In the genomic region with DNA sequence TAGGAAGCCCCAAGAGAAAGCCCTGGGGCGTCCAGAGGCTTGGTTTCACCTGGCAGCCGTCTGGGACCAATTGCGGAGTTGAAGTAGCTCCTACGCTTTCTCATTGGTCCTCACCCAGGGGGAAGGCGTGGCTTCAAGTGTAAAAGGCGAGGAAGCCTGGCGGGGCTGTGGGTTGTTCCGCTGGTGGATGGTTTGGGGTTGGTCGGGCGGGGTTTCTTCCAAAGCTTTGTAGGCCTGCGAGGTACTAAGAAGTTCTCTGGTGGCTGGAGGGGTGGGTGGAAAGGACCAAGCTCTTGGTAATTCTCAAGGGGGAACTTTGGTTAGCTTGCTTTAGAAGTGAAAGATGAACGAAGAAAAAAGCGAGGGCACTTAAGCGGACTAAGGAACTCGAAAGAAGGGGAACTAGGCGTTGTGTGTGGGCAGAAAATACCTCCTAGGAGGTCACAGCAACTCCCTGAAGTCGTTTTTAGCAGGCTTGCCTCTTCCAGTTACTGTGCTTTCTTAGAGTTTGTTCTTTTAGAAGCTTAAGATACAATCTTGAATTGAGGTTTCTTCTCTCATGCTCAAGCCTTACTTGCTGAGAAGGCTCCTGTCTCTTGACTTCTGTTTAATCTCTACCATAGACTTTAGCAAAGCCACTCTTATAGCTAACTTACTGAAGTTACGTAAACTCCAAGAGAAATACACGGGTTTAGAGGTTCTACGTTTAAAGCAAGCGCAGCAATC, we compare ENCODE assay signal across 9 cellular contexts. TPM values are rescaled to one million over a fixed set of nuclear protein-coding genes. Genes with fewer than 3 reads are reported as not detected.
DNase-seq lines count a peak whose midpoint lies in the region; ATAC-seq, FAIRE-seq and TF ChIP-seq lines count a peak whose summit lies in the region.
"Had no signal": no experiment of that assay in that cellular context is flagged by ENCODE, and none has a peak within 500 bp of the region (broad histone marks: within the 10 kb centered on the region; RNA-seq: fewer than 3 reads in every experiment).

No MANE protein-coding gene starts in this region.

- H3K79me1 ChIP-seq in trophoblast cell (ENCODE audit: low read length), result peaks cover 7% of the 10 kb centered on the region

- no peak for TF ChIP-seq RAD21 in K562 (CRISPR knock-in tag; conservative IDR thresholded peaks at IDR 0.05 in 1 of 2, IDR thresholded peaks at IDR 0.05 in 1 of 2)

- no peaks in the 10 kb centered on the region for H4K20me1 ChIP-seq in K562 (replicated peaks; ENCODE audit: control insufficient read depth, insufficient read depth, low read length)

- TF ChIP-seq CTCF in K562 (IDR thresholded peaks at IDR 0.05 in 2 of 3, conservative IDR thresholded peaks at IDR 0.05 in 1 of 3; ENCODE audit: insufficient read depth in 2 of 3, low read depth in 1 of 3, low read length in 3 of 3), result no peak

- no peak overlapping the region for H3K14ac ChIP-seq in trophoblast cell (ENCODE audit: low read length)

- no peak overlapping the region for H3K4ac ChIP-seq in trophoblast cell (ENCODE audit: low read depth, low read length)

- no peaks in the 10 kb centered on the region for H3K4me1 ChIP-seq in K562 (replicated peaks in 1 of 2; ENCODE audit: control insufficient read depth in 2 of 2, insufficient read depth in 2 of 2, low read length in 2 of 2)
- peaks cover 15 to 18% of the 10 kb centered on the region in 2 experiments for H3K4me1 ChIP-seq in trophoblast cell (ENCODE audit: control insufficient read depth in 1 of 2, insufficient read depth in 2 of 2, low read length in 2 of 2)
- no peaks in the 10 kb centered on the region for H3K4me1 ChIP-seq in aorta (ENCODE audit: control insufficient read depth in 1 of 2, insufficient read depth in 2 of 2, low read length in 2 of 2)

- intact Hi-C loops in K562 (cut with micrococcal nuclease) (no loop called here), aorta (cut with DNase I) (no loop called here)

- peak overlapping the region; percentile 50 for H2BK12ac ChIP-seq in trophoblast cell (ENCODE audit: low read length)

- peak overlapping the region; percentile 66 for H2AFZ ChIP-seq in K562 (ENCODE audit: low read depth, low read length)
- H2AFZ ChIP-seq in trophoblast cell (ENCODE audit: insufficient read depth, low read length, poor library complexity), result no peak overlapping the region

- H3K27ac ChIP-seq in K562 (ENCODE audit: extremely low read depth, low read depth, low read length) (no peak overlapping the region), trophoblast cell (ENCODE audit: low read depth, low read length) (no peak overlapping the region), aorta (ENCODE audit: low read depth in 1 of 2, low read length in 2 of 2) (no peak overlapping the region)
- H3K27ac ChIP-seq: SK-N-MC had no signal

- no peak for FAIRE-seq in K562 (lab: Jason Lieb, UNC)

- CTCF ChIA-PET in K562 (lab: Yijun Ruan, JAX; ENCODE audit: low intra/inter-chr PET ratio), result no interaction called here

- no peak overlapping the region for H3K18ac ChIP-seq in trophoblast cell (ENCODE audit: low read length)

- no TSS peak for BruUV-seq in K562 (replicated peaks; lab: Mats Ljungman, UMichigan)

- TF ChIP-seq POLR2A in GM18951 (IDR thresholded peaks at IDR 0.05; ENCODE audit: extremely low read depth, insufficient read depth, insufficient read length) (peak; percentile 65), K562 (conservative IDR thresholded peaks at IDR 0.05) (no peak)

- H3K9me3 ChIP-seq in K562 (replicated peaks; ENCODE audit: control insufficient read depth, insufficient read depth, low read depth, low read length) (no peaks in the 10 kb centered on the region), trophoblast cell (ENCODE audit: insufficient read depth, low read depth, low read length) (no peaks in the 10 kb centered on the region), aorta (ENCODE audit: control insufficient read depth, low read length) (no peaks in the 10 kb centered on the region)

- POLR2A ChIA-PET in K562 (lab: Yijun Ruan, JAX), result no interaction called here

- H3K9ac ChIP-seq in K562 (ENCODE audit: insufficient read depth in 1 of 2, low read depth in 2 of 2, low read length in 2 of 2), result no peak overlapping the region
- no peak overlapping the region for H3K9ac ChIP-seq in trophoblast cell (ENCODE audit: low read length)

- H3K36me3 ChIP-seq in K562 (ENCODE audit: control insufficient read depth, insufficient read depth, low read length) (no peaks in the 10 kb centered on the region), trophoblast cell (ENCODE audit: control insufficient read depth in 1 of 2, insufficient read depth in 2 of 2, low read length in 2 of 2) (no peaks in the 10 kb centered on the region), aorta (ENCODE audit: control insufficient read depth in 1 of 2, insufficient read depth in 2 of 2, low read length in 1 of 2) (no peaks in the 10 kb centered on the region)

- peak overlapping the region; percentile 14 for H2BK120ac ChIP-seq in trophoblast cell (ENCODE audit: insufficient read depth, low read length, poor library complexity)

- in situ Hi-C loops in GM18951 (cut with MboI; ENCODE audit: low sequenced_read_pairs, unreplicated experiment) (no loop called here), K562 (cut with MboI) (no loop called here)

- H4K12ac ChIP-seq in trophoblast cell (ENCODE audit: low read depth, low read length), result no peak overlapping the region

- ATAC-seq in HG03097 (IDR thresholded peaks at IDR 0.05; ENCODE audit: low FRiP score, unreplicated experiment) (peak; percentile 91), K562 (peak; percentile 95), aorta (ENCODE audit: low FRiP score) (no peak)

- peaks cover 13 to 39% of the 10 kb centered on the region in 2 experiments; a peak in 4 of 5 replicates for H3K27me3 ChIP-seq in K562 (ENCODE audit: control insufficient read depth in 2 of 2, insufficient read depth in 2 of 2, low read length in 2 of 2)
- H3K27me3 ChIP-seq in trophoblast cell (ENCODE audit: insufficient read depth, low read length), result no peaks in the 10 kb centered on the region
- H3K27me3 ChIP-seq in aorta (ENCODE audit: control insufficient read depth in 1 of 2, insufficient read depth in 2 of 2, low read length in 1 of 2), result peaks cover 0 to 2% of the 10 kb centered on the region in 2 donors

- no peak overlapping the region for H4K91ac ChIP-seq in trophoblast cell (ENCODE audit: low read depth, low read length)

- H2BK5ac ChIP-seq in trophoblast cell (ENCODE audit: low read depth, low read length, poor library complexity), result peak overlapping the region; percentile 43

- no peak overlapping the region for H2AK5ac ChIP-seq in trophoblast cell (ENCODE audit: low read length)

- no peak for TF ChIP-seq EP300 in K562 (IDR thresholded peaks at IDR 0.05; ENCODE audit: low read length)

- whole genome bisulfite sequencing in K562 (ENCODE audit: insufficient coverage, low coverage, missing lambda C conversion rate), result 3% methylated on average over 20 of the region's 21 CpGs
- no CpG with 5 or more reads among the region's 21 CpGs for WGBS in trophoblast cell (ENCODE audit: extremely low coverage, insufficient coverage, insufficient read length)
- WGBS in aorta, 2 donors, result 61 to 75% methylated on average over 21 of the region's 21 CpGs

- no peak overlapping the region for H4K8ac ChIP-seq in trophoblast cell (ENCODE audit: low read depth, low read length)

- peak overlapping the region; percentile 34 for H3K4me2 ChIP-seq in K562 (ENCODE audit: insufficient read depth, low read length)
- H3K4me2 ChIP-seq in trophoblast cell (ENCODE audit: low read length), result no peak overlapping the region

- H3K79me2 ChIP-seq in K562 (ENCODE audit: control insufficient read depth, insufficient read depth, low read length) (no peaks in the 10 kb centered on the region), trophoblast cell (ENCODE audit: control insufficient read depth, insufficient read depth, low read length, poor library complexity) (no peaks in the 10 kb centered on the region)

- H3K23ac ChIP-seq in trophoblast cell (ENCODE audit: low read length), result no peak overlapping the region

- H3K4me3 ChIP-seq in K562, result no peak overlapping the region
- H3K4me3 ChIP-seq in trophoblast cell (ENCODE audit: low read depth, low read length), result no peak overlapping the region
- H3K4me3 ChIP-seq in aorta (ENCODE audit: low read length in 2 of 2), result no peak overlapping the region
- H3K4me3 ChIP-seq: SK-N-MC had no signal

- no peaks in the 10 kb centered on the region for H3K9me1 ChIP-seq in K562 (ENCODE audit: control insufficient read depth, insufficient read depth, low read length)

- peak; percentile 69 for DNase-seq in UCSD-AML1 (lab: John Stamatoyannopoulos, UW; ENCODE audit: unreplicated experiment)
- peak; percentile 54 to 65 (median 64) for DNase-seq in K562 (ENCODE audit: extremely low read depth in 1 of 4, low spot score in 3 of 4)
- peak; percentile 82 to 90 for DNase-seq in trophoblast cell
- DNase-seq in aorta, result peak; percentile 76 to 81
- DNase-seq in NCI-H526 (lab: John Stamatoyannopoulos, UW), result no peak
- no peak for DNase-seq in amniotic stem cell (lab: John Stamatoyannopoulos, UW)

TF ChIP-seq in K562, 482 proteins besides CTCF, POLR2A, EP300 and RAD21 (continues in another document):
- TF ChIP-seq ZNF766 (CRISPR knock-in tag; conservative IDR thresholded peaks at IDR 0.05) (peak; percentile 79; the same call in 1 of the 2 replicates), ZNF354B (CRISPR knock-in tag; IDR thresholded peaks at IDR 0.05) (no peak)

RNA-seq across cellular contexts. Expression of a gene that starts 36.7 kb away (rescaled TPM):
- 8.9 and 21.5 TPM in 2 replicates for total RNA-seq in K562 (2011; cell fraction: chromatin; rRNA removed; ENCODE audit: low replicate concordance)
- 6.2 and 6.3 TPM in 2 replicates for total RNA-seq in K562 (2011; cell fraction: nucleolus; rRNA removed)
- total RNA-seq in K562 (2011; cell fraction: nucleoplasm; rRNA removed), result 9.2 and 12.8 TPM in 2 replicates
- total RNA-seq in K562 (2014; rRNA removed) (1.00 and 1.0 TPM in 2 replicates), K562 (2014; rRNA removed; fragmentation: Illumina TruSeq; extraction: Trizol) (2.9 and 3.6 TPM in 2 replicates), K562 (2015; rRNA removed; fragmentation: Illumina TruSeq; extraction: Trizol) (1.1 and 1.6 TPM in 2 replicates), K562 (2021) (3.9 and 5.8 TPM in 2 replicates), aorta (10 to 100 TPM; 54.2 to 57.5 TPM)
- polyA plus RNA-seq in K562 (2011; rRNA removed) (6.6 and 7.8 TPM in 2 replicates), K562 (2014; fragmentation: Illumina TruSeq; extraction: Trizol) (4.2 and 4.4 TPM in 2 replicates), K562 (2014; fragmentation: Nextera tagmentation; extraction: Ambion mirVana) (1 to 10 TPM in 1 of 2 experiments, under 1 TPM in 1; 0.49 to 1.5 TPM), K562 (2014; rRNA removed) (1.3 and 3.9 TPM in 2 replicates), aorta (10 to 100 TPM; 28.8 to 30.9 TPM)
- 0.48 and 3.1 TPM in 2 replicates for polyA plus RNA-seq in K562 (2011; cell fraction: cytosol; rRNA removed)
- 5.6 and 16.1 TPM in 2 replicates for polyA plus RNA-seq in K562 (2011; cell fraction: nucleus; rRNA removed)
- 3.6 and 10.5 TPM in 2 replicates for polyA plus RNA-seq in K562 (2012)
- polyA minus RNA-seq in K562 (2011; rRNA and poly(A)+ RNA removed), result 3.4 and 5.7 TPM in 2 replicates
- 1.2 and 1.6 TPM in 2 replicates for polyA minus RNA-seq in K562 (2011; cell fraction: cytosol; rRNA and poly(A)+ RNA removed)
- polyA minus RNA-seq in K562 (2011; cell fraction: nucleus; rRNA and poly(A)+ RNA removed), result 3.0 and 10.6 TPM in 2 replicates
- polyA plus RNA-seq in trophoblast cell (2013), result 69.7 and 76.1 TPM in 2 replicates

Comparison
In these comparisons a context has a peak if more than half of its experiments do, and no peak if none do; other contexts are left out.
1. DNase-seq: peak in UCSD-AML1 (single experiment), K562 (4 of 4), trophoblast cell (2 of 2) and aorta (2 of 2); none in NCI-H526 (0 of 2) and amniotic stem cell (single experiment).